In genomic region chr3:53856964-53857363, GRCh38 we compare ENCODE assay signal across 23 cellular contexts.
"Had no signal": no experiment of that assay in that cellular context is flagged by ENCODE, and none has a peak within 500 bp of the region (broad histone marks: within the 10 kb centered on the region; RNA-seq: fewer than 3 reads in every experiment).

No MANE protein-coding gene starts in this region.

- H3K27ac Mint-ChIP-seq: activated B cell treated with CpG ODN at 0.5 μM for 24 hours; activated CD8-positive, alpha-beta T cell treated with anti-CD3 and anti-CD28 coated beads for 36 hours; activated naive CD8-positive, alpha-beta T cell treated with anti-CD3 and anti-CD28 coated beads, Interleukin-2, amount 10 ng/mL, durations not matched to agents 7 days and 5 days; activated T-cell treated with anti-CD3 and anti-CD28 coated beads, Interleukin-2, amount 50 U/mL, for 24 hours; activated T-helper 2 cell treated with anti-CD3 and anti-CD28 coated beads, Interferon-gamma antibody, Interleukin-2, Interleukin-4, amounts not matched to agents 10 μg/mL and 5 μg/mL and 100 μg/mL, durations not matched to agents 14 hours and 24 hours and 36 hours; dendritic cell treated with granulocyte-macrophage colony-stimulating factor and Interleukin-4, amounts not matched to agents 40 ng/mL and 50 ng/mL, for 4 days; type B pancreatic cell had no signal

- H3K4me1 ChIP-seq: gastrocnemius medialis, prostate gland, suprapubic skin had no signal

- H3K4me3 ChIP-seq: cardiac muscle cell, gastrocnemius medialis, prostate gland, suprapubic skin had no signal

- H3K4me1 Mint-ChIP-seq: neural crest cell; stimulated activated naive CD8-positive, alpha-beta T cell treated with anti-CD3 and anti-CD28 coated beads, Interleukin-15, amount 100 ng/mL, for 72 hours had no signal

- H3K4me3 Mint-ChIP-seq: activated B cell treated with CpG ODN at 0.5 μM for 24 hours; activated CD8-positive, alpha-beta T cell treated with anti-CD3 and anti-CD28 coated beads for 36 hours; activated naive CD8-positive, alpha-beta T cell treated with anti-CD3 and anti-CD28 coated beads, Interleukin-2, amount 10 ng/mL, durations not matched to agents 7 days and 5 days; activated T-cell treated with anti-CD3 and anti-CD28 coated beads, Interleukin-2, amount 50 U/mL, for 24 hours; dendritic cell treated with granulocyte-macrophage colony-stimulating factor and Interleukin-4, amounts not matched to agents 40 ng/mL and 50 ng/mL, for 4 days; naive B cell; neural crest cell; stimulated activated naive CD8-positive, alpha-beta T cell treated with anti-CD3 and anti-CD28 coated beads, Interleukin-15, amount 100 ng/mL, for 72 hours; type B pancreatic cell had no signal

- H3K27me3 ChIP-seq: cardiac muscle cell, gastrocnemius medialis, suprapubic skin had no signal

- ATAC-seq: activated CD8-positive, alpha-beta T cell treated with anti-CD3 and anti-CD28 coated beads for 36 hours; esophagus mucosa; gastrocnemius medialis; left ventricle myocardium superior; right cardiac atrium; stimulated activated naive CD8-positive, alpha-beta T cell treated with anti-CD3 and anti-CD28 coated beads, Interleukin-15, amount 100 ng/mL, for 72 hours had no signal

- H3K27me3 Mint-ChIP-seq: activated B cell treated with CpG ODN at 0.5 μM for 24 hours; activated CD8-positive, alpha-beta T cell treated with anti-CD3 and anti-CD28 coated beads for 36 hours; activated naive CD8-positive, alpha-beta T cell treated with anti-CD3 and anti-CD28 coated beads, Interleukin-2, amount 10 ng/mL, durations not matched to agents 7 days and 5 days; naive B cell; stimulated activated naive CD8-positive, alpha-beta T cell treated with anti-CD3 and anti-CD28 coated beads, Interleukin-15, amount 100 ng/mL, for 72 hours; type B pancreatic cell had no signal

- DNase-seq: activated B cell treated with CpG ODN at 0.5 μM for 24 hours; activated CD4-positive, alpha-beta T cell treated with anti-CD3 and anti-CD28 coated beads for 48 hours; activated CD8-positive, alpha-beta T cell treated with anti-CD3 and anti-CD28 coated beads for 36 hours; activated naive CD4-positive, alpha-beta T cell treated with Interleukin-2 at 50 U/mL for 16 hours; activated naive CD8-positive, alpha-beta T cell treated with anti-CD3 and anti-CD28 coated beads, Interleukin-2, amount 10 ng/mL, durations not matched to agents 7 days and 5 days; activated T-cell treated with anti-CD3 and anti-CD28 coated beads, Interleukin-2, amount 50 U/mL, for 24 hours; amygdala; effector CD8-positive, alpha-beta T cell; gastrocnemius medialis; head of caudate nucleus; kidney glomerular epithelial cell; left ventricle myocardium superior; naive B cell; right cardiac atrium; stimulated activated naive CD8-positive, alpha-beta T cell treated with anti-CD3 and anti-CD28 coated beads, Interleukin-15, amount 100 ng/mL, for 72 hours had no signal

- H3K9me3 Mint-ChIP-seq: activated B cell treated with CpG ODN at 0.5 μM for 24 hours; activated CD8-positive, alpha-beta T cell treated with anti-CD3 and anti-CD28 coated beads for 36 hours; activated naive CD8-positive, alpha-beta T cell treated with anti-CD3 and anti-CD28 coated beads, Interleukin-2, amount 10 ng/mL, durations not matched to agents 7 days and 5 days; activated T-cell treated with anti-CD3 and anti-CD28 coated beads, Interleukin-2, amount 50 U/mL, for 24 hours; activated T-helper 2 cell treated with anti-CD3 and anti-CD28 coated beads, Interferon-gamma antibody, Interleukin-2, Interleukin-4, amounts not matched to agents 10 μg/mL and 5 μg/mL and 100 μg/mL, durations not matched to agents 14 hours and 24 hours and 36 hours; dendritic cell treated with granulocyte-macrophage colony-stimulating factor and Interleukin-4, amounts not matched to agents 40 ng/mL and 50 ng/mL, for 4 days; naive B cell; neural crest cell; stimulated activated naive CD8-positive, alpha-beta T cell treated with anti-CD3 and anti-CD28 coated beads, Interleukin-15, amount 100 ng/mL, for 72 hours; type B pancreatic cell had no signal

- H3K9me3 ChIP-seq: gastrocnemius medialis, prostate gland, suprapubic skin had no signal

- H3K36me3 ChIP-seq: prostate gland had no signal

- H3K27ac ChIP-seq: cardiac muscle cell, gastrocnemius medialis, prostate gland, suprapubic skin had no signal
